In genomic region chr16:85171809-85172464, GRCh38 we compare ENCODE assay signal across 10 cellular contexts. TPM values are rescaled to one million over a fixed set of nuclear protein-coding genes. Genes with fewer than 3 reads are reported as not detected.
DNase-seq lines count a peak whose midpoint lies in the region; ATAC-seq and TF ChIP-seq lines count a peak whose summit lies in the region.
"Had no signal": no experiment of that assay in that cellular context is flagged by ENCODE, and none has a peak within 500 bp of the region (broad histone marks: within the 10 kb centered on the region; RNA-seq: fewer than 3 reads in every experiment).

No MANE protein-coding gene starts in this region.

- H3K27ac ChIP-seq in lower lobe of right lung (peak overlapping the region; percentile 38), upper lobe of right lung (no peak overlapping the region)
- H3K27ac ChIP-seq: tibial nerve had no signal

- H3K36me3 Mint-ChIP-seq in activated naive CD8-positive, alpha-beta T cell = no peaks in the 10 kb centered on the region
- H3K36me3 Mint-ChIP-seq in activated naive CD8-positive, alpha-beta T cell treated with anti-CD3 and anti-CD28 coated beads, Interleukin-2, amount 50 U/mL, for 24 hours (ENCODE audit: low read depth) = no peaks in the 10 kb centered on the region
- H3K36me3 Mint-ChIP-seq in central memory CD8-positive, alpha-beta T cell (ENCODE audit: insufficient read depth) = peaks cover 3% of the 10 kb centered on the region

- intact Hi-C loops in lower lobe of right lung (cut with DNase I) = no loop called here
- intact Hi-C loops in upper lobe of right lung (cut with DNase I) = no loop called here

- no peaks in the 10 kb centered on the region for H3K9me3 Mint-ChIP-seq in activated naive CD8-positive, alpha-beta T cell (ENCODE audit: low read depth)
- H3K9me3 Mint-ChIP-seq in activated naive CD8-positive, alpha-beta T cell treated with anti-CD3 and anti-CD28 coated beads, Interleukin-2, amount 50 U/mL, for 24 hours = no peaks in the 10 kb centered on the region
- no peaks in the 10 kb centered on the region for H3K9me3 Mint-ChIP-seq in central memory CD8-positive, alpha-beta T cell

- peak overlapping the region; percentile 55 for H3K4me3 Mint-ChIP-seq in activated naive CD8-positive, alpha-beta T cell
- no peak overlapping the region for H3K4me3 Mint-ChIP-seq in activated naive CD8-positive, alpha-beta T cell treated with anti-CD3 and anti-CD28 coated beads, Interleukin-2, amount 50 U/mL, for 24 hours
- H3K4me3 Mint-ChIP-seq in central memory CD8-positive, alpha-beta T cell = peak overlapping the region; percentile 43

- H3K4me3 ChIP-seq in lower lobe of right lung (peak overlapping the region; percentile 48), upper lobe of right lung (peak overlapping the region; percentile 50)

- no peak for ATAC-seq in activated naive CD8-positive, alpha-beta T cell treated with anti-CD3 and anti-CD28 coated beads, Interleukin-2, amount 50 U/mL, for 24 hours
- no peak for ATAC-seq in central memory CD8-positive, alpha-beta T cell (replicated peaks; ENCODE audit: extremely low read depth, poor library complexity, severe bottlenecking)
- ATAC-seq in lower lobe of right lung = peak in 1 of 2 donors; percentile 3
- peak; percentile 5 for ATAC-seq in upper lobe of right lung

- H3K4me1 Mint-ChIP-seq in activated naive CD8-positive, alpha-beta T cell (ENCODE audit: low read depth) = peaks cover 2% of the 10 kb centered on the region
- H3K4me1 Mint-ChIP-seq in activated naive CD8-positive, alpha-beta T cell treated with anti-CD3 and anti-CD28 coated beads, Interleukin-2, amount 50 U/mL, for 24 hours = peaks cover 6% of the 10 kb centered on the region
- no peaks in the 10 kb centered on the region for H3K4me1 Mint-ChIP-seq in central memory CD8-positive, alpha-beta T cell

- TF ChIP-seq CTCF in lower lobe of right lung (IDR thresholded peaks at IDR 0.05) (no peak), upper lobe of right lung (IDR thresholded peaks at IDR 0.05) (no peak)

- H3K27ac Mint-ChIP-seq in activated naive CD8-positive, alpha-beta T cell = no peak overlapping the region
- no peak overlapping the region for H3K27ac Mint-ChIP-seq in activated naive CD8-positive, alpha-beta T cell treated with anti-CD3 and anti-CD28 coated beads, Interleukin-2, amount 50 U/mL, for 24 hours
- H3K27ac Mint-ChIP-seq in central memory CD8-positive, alpha-beta T cell (ENCODE audit: low read depth) = no peak overlapping the region

- H3K27me3 ChIP-seq in lower lobe of right lung (ENCODE audit: low read depth) (peaks cover 29% of the 10 kb centered on the region), upper lobe of right lung (peaks cover 11% of the 10 kb centered on the region)

- H3K27me3 Mint-ChIP-seq in activated naive CD8-positive, alpha-beta T cell = peaks cover 26% of the 10 kb centered on the region
- H3K27me3 Mint-ChIP-seq in activated naive CD8-positive, alpha-beta T cell treated with anti-CD3 and anti-CD28 coated beads, Interleukin-2, amount 50 U/mL, for 24 hours = peaks cover 62% of the 10 kb centered on the region
- peaks cover 79% of the 10 kb centered on the region for H3K27me3 Mint-ChIP-seq in central memory CD8-positive, alpha-beta T cell

- H3K4me1 ChIP-seq in lower lobe of right lung (peaks cover 80% of the 10 kb centered on the region), upper lobe of right lung (peaks cover 46% of the 10 kb centered on the region)

- no peak for DNase-seq in activated naive CD8-positive, alpha-beta T cell treated with anti-CD3 and anti-CD28 coated beads, Interleukin-2, amount 50 U/mL, for 24 hours
- DNase-seq in central memory CD8-positive, alpha-beta T cell (ENCODE audit: low spot score in 2 of 2) = no peak
- DNase-seq in lower lobe of right lung (peak; percentile 46), upper lobe of right lung (no peak), anterior cingulate cortex (lab: John Stamatoyannopoulos, UW) (no peak), HCEC 1CT (no peak), NCI-H2227 (lab: John Stamatoyannopoulos, UW; ENCODE audit: unreplicated experiment) (no peak)
- DNase-seq: activated CD8-positive, alpha-beta memory T cell treated with anti-CD3 and anti-CD28 coated beads for 24 hours had no signal

- H3K9me3 ChIP-seq in lower lobe of right lung (no peaks in the 10 kb centered on the region), upper lobe of right lung (no peaks in the 10 kb centered on the region)
- H3K9me3 ChIP-seq: tibial nerve had no signal

- H3K36me3 ChIP-seq in lower lobe of right lung (no peaks in the 10 kb centered on the region), upper lobe of right lung (no peaks in the 10 kb centered on the region)
- H3K36me3 ChIP-seq: tibial nerve had no signal

RNA-seq across cellular contexts. Expression of gene CIBAR2, which starts 59.7 kb away (rescaled TPM):
- total RNA-seq in lower lobe of right lung (12.8 TPM), upper lobe of right lung (not detected)
- total RNA-seq: tibial nerve had no signal

Comparison
In these comparisons a context has a peak if more than half of its experiments do, and no peak if none do; other contexts are left out.
1. RNA of gene CIBAR2, which starts 59.7 kb away (total RNA-seq): 12.8 TPM in lower lobe of right lung (single experiment); not detected in upper lobe of right lung (single experiment); every median in the first group is over 10 times any median in the second.